In genomic region chr11:119419834-119420492, GRCh38 we compare ENCODE assay signal across 21 cellular contexts. TPM values are rescaled to one million over a fixed set of nuclear protein-coding genes. Genes with fewer than 3 reads are reported as not detected.
DNase-seq lines count a peak whose midpoint lies in the region; ATAC-seq and TF ChIP-seq lines count a peak whose summit lies in the region.
"Had no signal": no experiment of that assay in that cellular context is flagged by ENCODE, and none has a peak within 500 bp of the region (broad histone marks: within the 10 kb centered on the region; RNA-seq: fewer than 3 reads in every experiment).

No MANE protein-coding gene starts in this region.

- H3K27ac ChIP-seq in neural cell (ENCODE audit: low read length): no peak overlapping the region
- H3K27ac ChIP-seq: HL-60, VCaP had no signal

- H3K9me3 ChIP-seq in neural cell (ENCODE audit: low read length): no peaks in the 10 kb centered on the region

- peaks cover 4% of the 10 kb centered on the region for H3K79me2 ChIP-seq in neural cell (replicated peaks; ENCODE audit: insufficient read depth, low read length)

- no peak for DNase-seq in AG09309 (ENCODE audit: low read depth)
- DNase-seq in glomerular visceral epithelial cell (ENCODE audit: extremely low spot score): peak; percentile 86
- DNase-seq in stimulated activated CD4-positive, alpha-beta T cell treated with anti-CD3 and anti-CD28 coated beads, Interleukin-2, amount 100 ng/mL, for 48 hours: no peak
- no peak for DNase-seq in KG1 (lab: John Stamatoyannopoulos, UW)
- DNase-seq in germinal center (ENCODE audit: low spot score): no peak
- DNase-seq: activated CD4-positive, alpha-beta T cell treated with anti-CD3 and anti-CD28 coated beads, Interleukin-2, amount 50 U/mL, for 4 hours; activated naive CD4-positive, alpha-beta T cell treated with anti-CD3 and anti-CD28 coated beads for 36 hours; activated T-cell treated with anti-CD3 and anti-CD28 coated beads for 4 hours; aorta; DMS79 treated with DMSO at 0.1 percent for 48 hours; foreskin melanocyte; naive B cell; NCI-H1930; T-cell had no signal

- H3K27me3 ChIP-seq in neural cell (ENCODE audit: insufficient read depth, low read depth, low read length): no peaks in the 10 kb centered on the region

- no peak overlapping the region for H3K9ac ChIP-seq in neural cell (ENCODE audit: low read length)

- no peaks in the 10 kb centered on the region for H3F3A ChIP-seq in neural cell (ENCODE audit: insufficient read depth, low read length, poor library complexity, severe bottlenecking)

- no peaks in the 10 kb centered on the region for H4K20me1 ChIP-seq in neural cell (ENCODE audit: insufficient read depth)

- peak overlapping the region; percentile 3; the same call in 1 of the 2 replicates for H3K4me3 ChIP-seq in AG09309 (ENCODE audit: control insufficient read depth, low read depth, low read length)
- peak overlapping the region; percentile 99 for H3K4me3 ChIP-seq in neural cell (ENCODE audit: low read length)
- H3K4me3 ChIP-seq: lung had no signal

- H3K4me2 ChIP-seq in neural cell (ENCODE audit: low read length): no peak overlapping the region

- TF ChIP-seq RAD21 in Ishikawa (IDR thresholded peaks at IDR 0.05; ENCODE audit: low read depth) (peak; percentile 18; the same call in 1 of the 2 replicates), neural cell (conservative IDR thresholded peaks at IDR 0.05) (no peak)

- ATAC-seq in HG03378 (IDR thresholded peaks at IDR 0.05; ENCODE audit: unreplicated experiment): no peak
- ATAC-seq: CD8-positive, alpha-beta T cell; T-cell had no signal

- no peaks in the 10 kb centered on the region for H3K36me3 ChIP-seq in neural cell (ENCODE audit: insufficient read depth, low read length)

- no peak for TF ChIP-seq CTCF in AG09309 (IDR thresholded peaks at IDR 0.05; ENCODE audit: control insufficient read depth, insufficient read depth, low read depth, low read length, missing control alignments)
- no peak for TF ChIP-seq CTCF in neural cell (IDR thresholded peaks at IDR 0.05; ENCODE audit: poor library complexity, severe bottlenecking)

- H2AFZ ChIP-seq in neural cell (ENCODE audit: low read depth, low read length): no peak overlapping the region

- no peaks in the 10 kb centered on the region for H3K9me2 ChIP-seq in neural cell (ENCODE audit: insufficient read depth, low read length)

- peak; percentile 85 for TF ChIP-seq EP300 in Ishikawa (IDR thresholded peaks at IDR 0.05; ENCODE audit: borderline replicate concordance)
- no peak for TF ChIP-seq EP300 in neural cell (conservative IDR thresholded peaks at IDR 0.05; ENCODE audit: poor library complexity, severe bottlenecking)

TF ChIP-seq in Ishikawa, 13 proteins besides CTCF, POLR2A, EP300 and RAD21 (continues in another document):
- TF ChIP-seq FOXM1 (IDR thresholded peaks at IDR 0.05; ENCODE audit: borderline replicate concordance, low read depth) (peak; percentile 66; the same call in 1 of the 2 replicates), REST (IDR thresholded peaks at IDR 0.05; ENCODE audit: low read depth) (no peak), TCF12 (IDR thresholded peaks at IDR 0.05; ENCODE audit: low read depth) (peak; percentile 81), CEBPB (IDR thresholded peaks at IDR 0.05) (no peak), YY1 (IDR thresholded peaks at IDR 0.05; ENCODE audit: low read depth) (peak; percentile 66), USF1 (IDR thresholded peaks at IDR 0.05) (peak; percentile 85), TEAD4 (IDR thresholded peaks at IDR 0.05) (peak; percentile 93), MAX (IDR thresholded peaks at IDR 0.05) (peak; percentile 100), EGR1 (IDR thresholded peaks at IDR 0.05) (no peak), CREB1 (IDR thresholded peaks at IDR 0.05; ENCODE audit: low read depth) (no peak), ZBTB7A (IDR thresholded peaks at IDR 0.05; ENCODE audit: low read depth) (peak; percentile 90; the same call in 1 of the 2 replicates)

TF ChIP-seq in neural cell, 6 proteins besides CTCF, POLR2A, EP300 and RAD21:
- TF ChIP-seq POLR2AphosphoS5 (IDR thresholded peaks at IDR 0.05) (no peak), SMC3 (conservative IDR thresholded peaks at IDR 0.05; ENCODE audit: poor library complexity) (no peak)

RNA-seq across cellular contexts. Expression of gene THY1, which starts 3.0 kb away (rescaled TPM):
- polyA plus RNA-seq in neural cell: 98.3 and 118 TPM in 2 replicates
- 54.3 and 67.3 TPM in 2 replicates for polyA minus RNA-seq in neural cell

RNA-seq across cellular contexts. Expression of gene USP2, which starts 38.5 kb away (rescaled TPM):
- 0.59 and 0.74 TPM in 2 replicates for polyA plus RNA-seq in neural cell
- 1.5 and 3.6 TPM in 2 replicates for polyA minus RNA-seq in neural cell
